9 cellular contexts compared by ENCODE assay signal in the genomic region with DNA sequence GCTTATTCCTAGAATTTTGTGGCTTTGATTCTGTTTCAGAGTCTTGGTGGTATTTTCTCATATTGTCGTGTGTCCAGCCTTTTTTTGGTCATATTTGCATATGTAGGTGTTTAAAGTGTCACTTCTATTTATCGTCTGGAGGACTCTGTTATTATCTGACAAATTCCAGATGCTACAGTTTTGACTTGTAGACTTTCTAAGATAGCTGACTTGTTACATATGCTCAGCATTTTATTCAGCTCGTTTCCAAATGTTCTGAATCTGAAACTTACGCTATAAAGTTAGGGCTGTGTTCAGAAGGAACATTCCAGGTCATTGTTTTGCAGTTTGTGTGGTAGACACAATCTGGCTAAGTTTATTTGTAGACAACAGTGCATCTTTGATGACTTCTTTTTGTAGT. TPM values are rescaled to one million over a fixed set of nuclear protein-coding genes. Genes with fewer than 3 reads are reported as not detected.
DNase-seq lines count a peak whose midpoint lies in the region; ATAC-seq lines count a peak whose summit lies in the region.
"Had no signal": no experiment of that assay in that cellular context is flagged by ENCODE, and none has a peak within 500 bp of the region (broad histone marks: within the 10 kb centered on the region; RNA-seq: fewer than 3 reads in every experiment).

No MANE protein-coding gene starts in this region.

- H3K4me1 ChIP-seq in HUES48 (ENCODE audit: control insufficient read depth, insufficient read depth, low read length) (peaks cover 10% of the 10 kb centered on the region), iPS-18a (ENCODE audit: control insufficient read depth, low read depth, low read length) (peaks cover 7% of the 10 kb centered on the region)

- H3K27ac Mint-ChIP-seq in activated naive CD4-positive, alpha-beta T cell treated with anti-CD3 and anti-CD28 coated beads, Interleukin-2, amount 50 U/mL, for 72 hours: peak overlapping the region; percentile 44 to 59
- H3K27ac Mint-ChIP-seq in stimulated activated naive B cell treated with anti-CD40 and anti-IgM and Interleukin-4, amounts not matched to agents 10 μg/mL and 1 μg/mL and 100 μg/mL, for 72 hours: no peak overlapping the region

- DNase-seq in activated naive CD4-positive, alpha-beta T cell treated with anti-CD3 and anti-CD28 coated beads, Interleukin-2, amount 50 U/mL, for 72 hours (ENCODE audit: low spot score in 2 of 2): no peak
- DNase-seq in stimulated activated naive B cell treated with anti-CD40 and anti-IgM and Interleukin-4, amounts not matched to agents 10 μg/mL and 1 μg/mL and 100 μg/mL, for 72 hours: no peak
- DNase-seq in HK-2 (ENCODE audit: unreplicated experiment): no peak
- no peak for DNase-seq in central memory CD4-positive, alpha-beta T cell
- DNase-seq in hepatic stellate cell (ENCODE audit: low spot score): no peak
- DNase-seq: stimulated activated CD4-positive, alpha-beta T cell treated with anti-CD3 and anti-CD28 coated beads, Interleukin-12 subunit alpha, Interleukin-12 subunit beta, amount 100 ng/mL, for 4 hours had no signal

- H3K27ac ChIP-seq in HUES48 (ENCODE audit: low read depth, low read length): peak overlapping the region; percentile 36
- H3K27ac ChIP-seq in iPS-18a (ENCODE audit: low read length): no peak overlapping the region

- H3K9ac ChIP-seq in HUES48 (ENCODE audit: low read depth, low read length) (no peak overlapping the region), iPS-18a (ENCODE audit: low read length) (peak overlapping the region; percentile 97)

- ATAC-seq in activated naive CD4-positive, alpha-beta T cell treated with anti-CD3 and anti-CD28 coated beads, Interleukin-2, amount 50 U/mL, for 72 hours: no peak
- no peak for ATAC-seq in stimulated activated naive B cell treated with anti-CD40 and anti-IgM and Interleukin-4, amounts not matched to agents 10 μg/mL and 1 μg/mL and 100 μg/mL, for 72 hours (replicated peaks)
- ATAC-seq in HG02970 (IDR thresholded peaks at IDR 0.05; ENCODE audit: low FRiP score, unreplicated experiment): no peak

- peaks cover 33 to 53% of the 10 kb centered on the region in 2 donors for H3K36me3 Mint-ChIP-seq in activated naive CD4-positive, alpha-beta T cell treated with anti-CD3 and anti-CD28 coated beads, Interleukin-2, amount 50 U/mL, for 72 hours
- H3K36me3 Mint-ChIP-seq in stimulated activated naive B cell treated with anti-CD40 and anti-IgM and Interleukin-4, amounts not matched to agents 10 μg/mL and 1 μg/mL and 100 μg/mL, for 72 hours: peaks cover 23 to 25% of the 10 kb centered on the region in 2 donors

- H3K9me3 ChIP-seq in HUES48 (ENCODE audit: control insufficient read depth, insufficient read depth, low read length): no peaks in the 10 kb centered on the region
- no peaks in the 10 kb centered on the region for H3K9me3 ChIP-seq in iPS-18a (ENCODE audit: control insufficient read depth, low read depth, low read length)

- H3K4me3 Mint-ChIP-seq in stimulated activated naive B cell treated with anti-CD40 and anti-IgM and Interleukin-4, amounts not matched to agents 10 μg/mL and 1 μg/mL and 100 μg/mL, for 72 hours: peak overlapping the region; percentile 60 to 64

- H3K4me3 ChIP-seq in HUES48 (ENCODE audit: low read depth, low read length) (peak overlapping the region; percentile 93), iPS-18a (ENCODE audit: low read length) (peak overlapping the region; percentile 98)

- no peaks in the 10 kb centered on the region for H3K27me3 Mint-ChIP-seq in stimulated activated naive B cell treated with anti-CD40 and anti-IgM and Interleukin-4, amounts not matched to agents 10 μg/mL and 1 μg/mL and 100 μg/mL, for 72 hours

- H3K4me1 Mint-ChIP-seq in stimulated activated naive B cell treated with anti-CD40 and anti-IgM and Interleukin-4, amounts not matched to agents 10 μg/mL and 1 μg/mL and 100 μg/mL, for 72 hours: peaks cover 24 to 47% of the 10 kb centered on the region in 2 donors

- no peaks in the 10 kb centered on the region for H3K9me3 Mint-ChIP-seq in activated naive CD4-positive, alpha-beta T cell treated with anti-CD3 and anti-CD28 coated beads, Interleukin-2, amount 50 U/mL, for 72 hours
- H3K9me3 Mint-ChIP-seq in stimulated activated naive B cell treated with anti-CD40 and anti-IgM and Interleukin-4, amounts not matched to agents 10 μg/mL and 1 μg/mL and 100 μg/mL, for 72 hours: no peaks in the 10 kb centered on the region

- H3K36me3 ChIP-seq in HUES48 (ENCODE audit: control insufficient read depth, insufficient read depth, low read length): peaks cover 48% of the 10 kb centered on the region
- H3K36me3 ChIP-seq in iPS-18a (ENCODE audit: control insufficient read depth, low read depth, low read length): peaks cover 32% of the 10 kb centered on the region

- H3K27me3 ChIP-seq in HUES48 (ENCODE audit: control insufficient read depth, insufficient read depth, low read length) (no peaks in the 10 kb centered on the region), iPS-18a (ENCODE audit: control insufficient read depth, insufficient read depth, low read length) (no peaks in the 10 kb centered on the region)

RNA-seq across cellular contexts. Expression of a gene that starts 1.9 kb away (rescaled TPM):
- total RNA-seq in activated naive CD4-positive, alpha-beta T cell treated with anti-CD3 and anti-CD28 coated beads, Interleukin-2, amount 50 U/mL, for 72 hours: 10 to 100 TPM; 69.4 to 85.7 TPM
